8 cellular contexts compared by ENCODE assay signal in the genomic region with DNA sequence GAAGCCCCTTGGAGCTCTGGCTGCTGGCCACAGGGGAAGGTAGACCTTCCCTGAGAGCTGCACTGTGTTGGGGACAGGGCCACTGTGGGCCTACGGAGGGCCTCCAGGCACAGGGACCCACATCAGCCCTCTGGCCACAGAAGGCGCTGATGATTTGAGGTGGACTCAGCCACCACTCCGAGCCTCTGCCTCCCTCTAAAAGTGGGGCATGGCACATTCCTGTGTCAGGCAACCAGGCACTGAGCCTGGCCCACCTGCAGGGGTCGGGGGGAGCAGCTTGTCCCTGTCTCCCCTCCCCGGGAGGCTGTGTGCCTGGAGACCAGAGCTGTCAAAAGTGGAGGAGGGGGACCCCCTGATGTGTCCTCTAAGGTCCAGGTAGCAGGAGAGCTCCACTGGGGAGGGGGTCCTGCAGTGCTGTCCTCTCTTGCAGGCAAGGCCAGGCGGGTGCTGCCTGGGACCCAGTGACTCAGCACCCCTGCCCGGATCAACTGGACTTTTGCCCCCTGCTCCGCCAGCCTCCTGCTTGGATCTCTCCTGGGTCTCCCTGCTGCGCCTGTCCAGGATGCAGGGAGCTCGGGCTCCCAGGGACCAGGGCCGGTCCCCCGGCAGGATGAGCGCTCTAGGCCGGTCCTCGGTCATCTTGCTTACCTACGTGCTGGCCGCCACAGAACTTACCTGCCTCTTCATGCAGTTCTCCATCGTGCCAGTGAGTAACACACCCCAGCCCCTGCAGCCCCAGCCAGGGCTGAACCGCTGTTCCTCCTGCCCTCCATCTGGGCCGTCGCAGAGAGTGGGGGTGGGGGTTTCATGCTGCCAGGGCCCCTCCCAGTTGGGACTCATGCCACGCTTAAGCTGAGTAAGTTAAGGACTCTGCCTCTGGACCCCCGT. TPM values are rescaled to one million over a fixed set of nuclear protein-coding genes. Genes with fewer than 3 reads are reported as not detected.
DNase-seq lines count a peak whose midpoint lies in the region; ATAC-seq, FAIRE-seq and TF ChIP-seq lines count a peak whose summit lies in the region.

No MANE protein-coding gene starts in this region.

- peak overlapping the region; percentile 72 for H3K27ac Mint-ChIP-seq in activated CD8-positive, alpha-beta memory T cell treated with anti-CD3 and anti-CD28 coated beads, Interleukin-2, amount 10 ng/mL, durations not matched to agents 7 days and 5 days
- H3K27ac Mint-ChIP-seq in activated CD4-positive, alpha-beta memory T cell treated with anti-CD3 and anti-CD28 coated beads for 36 hours, result peak overlapping the region; percentile 62

- POLR2A ChIA-PET in activated CD4-positive, alpha-beta memory T cell treated with anti-CD3 and anti-CD28 coated beads for 36 hours (lab: Charles Lee), result interaction anchor here (0.9 to 1.0 kb wide), 2 partner anchors 10 to 15 kb away, joined by 3 read pairs; no protein-coding TSS in a partner anchor

- ATAC-seq in activated CD8-positive, alpha-beta memory T cell treated with anti-CD3 and anti-CD28 coated beads, Interleukin-2, amount 10 ng/mL, durations not matched to agents 7 days and 5 days, result peak; percentile 0
- no peak for ATAC-seq in thoracic aorta (ENCODE audit: insufficient number of reproducible peaks, low FRiP score, low read depth)
- no peak for ATAC-seq in HG03097 (IDR thresholded peaks at IDR 0.05; ENCODE audit: low FRiP score, unreplicated experiment)

- H3K36me3 Mint-ChIP-seq in activated CD8-positive, alpha-beta memory T cell treated with anti-CD3 and anti-CD28 coated beads, Interleukin-2, amount 10 ng/mL, durations not matched to agents 7 days and 5 days, result peaks cover 7% of the 10 kb centered on the region
- H3K36me3 Mint-ChIP-seq in activated CD4-positive, alpha-beta memory T cell treated with anti-CD3 and anti-CD28 coated beads for 36 hours, result peaks cover 15% of the 10 kb centered on the region

- peak overlapping the region in 1 of 2 donors; percentile 73 for H3K9ac ChIP-seq in kidney (ENCODE audit: low read length in 2 of 2)

- H3K27me3 ChIP-seq in thoracic aorta (replicated peaks; ENCODE audit: insufficient read depth), result no peaks in the 10 kb centered on the region
- H3K27me3 ChIP-seq in SJCRH30, result no peaks in the 10 kb centered on the region

- H3K36me3 ChIP-seq in kidney (ENCODE audit: control insufficient read depth in 1 of 2, insufficient read depth in 2 of 2, low read length in 2 of 2) (no peaks in the 10 kb centered on the region), thoracic aorta (no peaks in the 10 kb centered on the region), SJCRH30 (no peaks in the 10 kb centered on the region)

- CTCF ChIA-PET in activated CD8-positive, alpha-beta memory T cell treated with anti-CD3 and anti-CD28 coated beads, Interleukin-2, amount 10 ng/mL, durations not matched to agents 7 days and 5 days (lab: Charles Lee), result interaction anchor here (0.7 to 6.1 kb wide), 8 partner anchors 13 to 371 kb away, joined by 3 to 85 read pairs (median 4); a partner anchor contains a TSS
- CTCF ChIA-PET in activated CD4-positive, alpha-beta memory T cell treated with anti-CD3 and anti-CD28 coated beads for 36 hours (lab: Charles Lee), result interaction anchor here (1.3 to 4.8 kb wide), 4 partner anchors 11 to 371 kb away, joined by 8 to 43 read pairs (median 14); a partner anchor contains a TSS

- no peak for TF ChIP-seq CTCF in kidney (IDR thresholded peaks at IDR 0.05; ENCODE audit: borderline replicate concordance, extremely low read depth, insufficient read depth)
- TF ChIP-seq CTCF in thoracic aorta (IDR thresholded peaks at IDR 0.05), result no peak
- no peak for TF ChIP-seq CTCF in GM10266 (IDR thresholded peaks at IDR 0.05; ENCODE audit: control insufficient read depth, insufficient read depth, low read depth, missing control alignments)

- DNase-seq in activated CD8-positive, alpha-beta memory T cell treated with anti-CD3 and anti-CD28 coated beads, Interleukin-2, amount 10 ng/mL, durations not matched to agents 7 days and 5 days, result no peak
- DNase-seq in activated CD8-positive, alpha-beta memory T cell treated with anti-CD3 and anti-CD28 coated beads for 24 hours, result no peak
- no peak for DNase-seq in activated CD4-positive, alpha-beta memory T cell treated with anti-CD3 and anti-CD28 coated beads for 36 hours
- DNase-seq in kidney (no peak), thoracic aorta (ENCODE audit: low spot score) (no peak), SJCRH30 (no peak), GM10266 (ENCODE audit: extremely low spot score) (no peak)

- H3K27me3 Mint-ChIP-seq in activated CD8-positive, alpha-beta memory T cell treated with anti-CD3 and anti-CD28 coated beads, Interleukin-2, amount 10 ng/mL, durations not matched to agents 7 days and 5 days, result peaks cover 3% of the 10 kb centered on the region
- H3K27me3 Mint-ChIP-seq in activated CD4-positive, alpha-beta memory T cell treated with anti-CD3 and anti-CD28 coated beads for 36 hours, result no peaks in the 10 kb centered on the region

- peaks cover 31% of the 10 kb centered on the region for H3K4me1 Mint-ChIP-seq in activated CD8-positive, alpha-beta memory T cell treated with anti-CD3 and anti-CD28 coated beads, Interleukin-2, amount 10 ng/mL, durations not matched to agents 7 days and 5 days
- peaks cover 28% of the 10 kb centered on the region for H3K4me1 Mint-ChIP-seq in activated CD4-positive, alpha-beta memory T cell treated with anti-CD3 and anti-CD28 coated beads for 36 hours (ENCODE audit: low read depth)

- H3K27ac ChIP-seq in kidney (ENCODE audit: low read depth in 2 of 2, low read length in 2 of 2) (peak overlapping the region; percentile 78 to 83), thoracic aorta (no peak overlapping the region), SJCRH30 (no peak overlapping the region)

- H3K4me1 ChIP-seq in kidney (ENCODE audit: control insufficient read depth in 1 of 2, insufficient read depth in 1 of 2, low read depth in 1 of 2, low read length in 2 of 2), result peaks cover 25 to 27% of the 10 kb centered on the region in 2 donors
- H3K4me1 ChIP-seq in thoracic aorta (ENCODE audit: control insufficient read depth in 1 of 2, low read depth in 2 of 2), result peaks cover 6 to 18% of the 10 kb centered on the region in 2 donors
- H3K4me1 ChIP-seq in SJCRH30, result no peaks in the 10 kb centered on the region

- peak overlapping the region; percentile 43 to 70 for H3K4me3 ChIP-seq in kidney (ENCODE audit: low read length in 2 of 2)
- H3K4me3 ChIP-seq in thoracic aorta, result peak overlapping the region; percentile 91
- no peak overlapping the region for H3K4me3 ChIP-seq in SJCRH30

- peak overlapping the region; percentile 68 for H3K4me3 Mint-ChIP-seq in activated CD8-positive, alpha-beta memory T cell treated with anti-CD3 and anti-CD28 coated beads, Interleukin-2, amount 10 ng/mL, durations not matched to agents 7 days and 5 days
- H3K4me3 Mint-ChIP-seq in activated CD4-positive, alpha-beta memory T cell treated with anti-CD3 and anti-CD28 coated beads for 36 hours, result peak overlapping the region; percentile 71

- H3K9me3 ChIP-seq in kidney (ENCODE audit: control insufficient read depth in 1 of 2, low read length in 2 of 2) (no peaks in the 10 kb centered on the region), thoracic aorta (no peaks in the 10 kb centered on the region), SJCRH30 (replicated peaks) (0 out of 2 replicates have a peak, but pooled peaks cover 4% of the 10 kb centered on the region)

- no peak for FAIRE-seq in kidney (lab: Jason Lieb, UNC)

- H3K9me3 Mint-ChIP-seq in activated CD8-positive, alpha-beta memory T cell treated with anti-CD3 and anti-CD28 coated beads, Interleukin-2, amount 10 ng/mL, durations not matched to agents 7 days and 5 days (ENCODE audit: low read depth), result no peaks in the 10 kb centered on the region
- H3K9me3 Mint-ChIP-seq in activated CD4-positive, alpha-beta memory T cell treated with anti-CD3 and anti-CD28 coated beads for 36 hours, result no peaks in the 10 kb centered on the region

- intact Hi-C loops in activated CD4-positive, alpha-beta memory T cell treated with anti-CD3 and anti-CD28 coated beads for 36 hours (cut with micrococcal nuclease), result loop anchor here (1.0 kb wide), 1 partner anchor 27 kb away; no protein-coding TSS in a partner anchor
- intact Hi-C loops in kidney (cut with DNase I), result no loop called here

RNA-seq across cellular contexts. Expression of a gene that starts 17.5 kb away (rescaled TPM):
- total RNA-seq in activated CD8-positive, alpha-beta memory T cell treated with anti-CD3 and anti-CD28 coated beads, Interleukin-2, amount 10 ng/mL, durations not matched to agents 7 days and 5 days, result under 1 TPM; 0.44 to 0.87 TPM
- total RNA-seq in activated CD4-positive, alpha-beta memory T cell treated with anti-CD3 and anti-CD28 coated beads for 36 hours, result under 1 TPM; 0.41 to 0.69 TPM
- total RNA-seq in kidney, result 54.8 TPM
- 192 TPM for polyA plus RNA-seq in kidney (ENCODE audit: insufficient read depth, low read depth, low replicate concordance)
- 10 to 100 TPM; 17.1 to 25.0 TPM for total RNA-seq in thoracic aorta
- not detected in 2 replicates for total RNA-seq in SJCRH30 (2014; rRNA removed; shearing (Covaris generic))

RNA-seq across cellular contexts. Expression of a gene that starts 26.2 kb away (rescaled TPM):
- total RNA-seq in activated CD8-positive, alpha-beta memory T cell treated with anti-CD3 and anti-CD28 coated beads, Interleukin-2, amount 10 ng/mL, durations not matched to agents 7 days and 5 days, result 1 to 10 TPM; 1.1 to 3.6 TPM
- 1 to 10 TPM; 7.6 to 8.3 TPM for total RNA-seq in activated CD4-positive, alpha-beta memory T cell treated with anti-CD3 and anti-CD28 coated beads for 36 hours
- total RNA-seq in kidney (19.7 TPM), thoracic aorta (10 to 100 TPM; 14.4 to 21.3 TPM)
- polyA plus RNA-seq in kidney (ENCODE audit: insufficient read depth, low read depth, low replicate concordance), result 9.0 TPM
- not detected in 2 replicates for total RNA-seq in SJCRH30 (2014; rRNA removed; shearing (Covaris generic))

Comparison
In these comparisons a context has a peak if more than half of its experiments do, and no peak if none do; other contexts are left out.
1. H3K27ac ChIP-seq: peak in kidney (2 of 2); none in thoracic aorta (0 of 2) and SJCRH30 (single experiment).
2. RNA of a gene that starts 17.5 kb away (total RNA-seq): 54.8 TPM in kidney (single experiment) and 17.1 to 25.0 TPM in thoracic aorta; 0.44 to 0.87 TPM in activated CD8-positive, alpha-beta memory T cell treated with anti-CD3 and anti-CD28 coated beads, Interleukin-2, amount 10 ng/mL, durations not matched to agents 7 days and 5 days, 0.41 to 0.69 TPM in activated CD4-positive, alpha-beta memory T cell treated with anti-CD3 and anti-CD28 coated beads for 36 hours and not detected in SJCRH30; every median in the first group is over 4 times any median in the second.